Comparison of ENCODE assay signal across 13 cellular contexts in genomic region chr2:234412726-234413125, GRCh38.
DNase-seq lines count a peak whose midpoint lies in the region; ATAC-seq and TF ChIP-seq lines count a peak whose summit lies in the region.
"Had no signal": no experiment of that assay in that cellular context is flagged by ENCODE, and none has a peak within 500 bp of the region (broad histone marks: within the 10 kb centered on the region; RNA-seq: fewer than 3 reads in every experiment).

No MANE protein-coding gene starts in this region.

- H3K36me3 ChIP-seq in heart left ventricle (no peaks in the 10 kb centered on the region), adipocyte (ENCODE audit: control insufficient read depth, insufficient read depth, low read length, severe bottlenecking) (no peaks in the 10 kb centered on the region), gastroesophageal sphincter (no peaks in the 10 kb centered on the region), sigmoid colon (no peaks in the 10 kb centered on the region), ascending aorta (no peaks in the 10 kb centered on the region)

- H3K4me1 ChIP-seq in heart left ventricle: no peaks in the 10 kb centered on the region
- H3K4me1 ChIP-seq in adipocyte (ENCODE audit: control insufficient read depth, insufficient read depth, low read length): no peaks in the 10 kb centered on the region
- H3K4me1 ChIP-seq in gastroesophageal sphincter: no peaks in the 10 kb centered on the region
- H3K4me1 ChIP-seq in sigmoid colon: no peaks in the 10 kb centered on the region
- H3K4me1 ChIP-seq in ascending aorta: no peaks in the 10 kb centered on the region

- ATAC-seq in heart left ventricle: peak in 3 of 4 donors; percentile 54 to 74 (median 64)
- peak; percentile 39 for ATAC-seq in gastroesophageal sphincter

- no peak for DNase-seq in heart left ventricle
- DNase-seq in cardiac septum (ENCODE audit: low spot score): no peak
- peak; percentile 30 for DNase-seq in adipocyte (ENCODE audit: low read depth)
- no peak for DNase-seq in sigmoid colon
- no peak for DNase-seq in ascending aorta (ENCODE audit: low spot score in 2 of 2)
- no peak for DNase-seq in NCI-H2171 (lab: John Stamatoyannopoulos, UW)
- DNase-seq in stimulated activated CD4-positive, alpha-beta T cell treated with anti-CD3 and anti-CD28 coated beads, Interleukin-15, amount 100 ng/mL, for 24 hours: no peak
- DNase-seq: DMS153, head of caudate nucleus, NCI-H526 treated with DMSO at 0.1 percent for 48 hours, nucleus accumbens had no signal

- H3K27me3 ChIP-seq in heart left ventricle: peaks cover 0 to 6% (median 0%) of the 10 kb centered on the region in 9 donors
- no peaks in the 10 kb centered on the region for H3K27me3 ChIP-seq in adipocyte (replicated peaks; ENCODE audit: control insufficient read depth, insufficient read depth, low read length)
- no peaks in the 10 kb centered on the region for H3K27me3 ChIP-seq in gastroesophageal sphincter
- peaks cover 0 to 7% (median 0%) of the 10 kb centered on the region in 3 donors for H3K27me3 ChIP-seq in sigmoid colon
- H3K27me3 ChIP-seq in ascending aorta: no peaks in the 10 kb centered on the region

- H3K4me3 ChIP-seq in heart left ventricle (no peak overlapping the region), adipocyte (ENCODE audit: low read length) (peak overlapping the region; percentile 3), gastroesophageal sphincter (no peak overlapping the region), sigmoid colon (no peak overlapping the region), ascending aorta (no peak overlapping the region)
- H3K4me3 ChIP-seq: SK-N-MC had no signal

- H3K27ac ChIP-seq in heart left ventricle (no peak overlapping the region), gastroesophageal sphincter (no peak overlapping the region), sigmoid colon (no peak overlapping the region), ascending aorta (no peak overlapping the region)
- H3K27ac ChIP-seq: SK-N-MC had no signal

- TF ChIP-seq POLR2A in heart left ventricle (IDR thresholded peaks at IDR 0.05) (no peak), gastroesophageal sphincter (IDR thresholded peaks at IDR 0.05) (no peak), sigmoid colon (IDR thresholded peaks at IDR 0.05) (no peak)

- WGBS in heart left ventricle, 4 donors: 41 to 61% (median 49%) methylated on average over 7 of the region's 7 CpGs
- WGBS in gastroesophageal sphincter (ENCODE audit: low coverage in 1 of 2), 2 donors: 39 to 66% methylated on average over 2 to 3 of the region's 7 CpGs
- WGBS in sigmoid colon, 2 donors: 42 to 78% methylated on average over 7 of the region's 7 CpGs

- no peaks in the 10 kb centered on the region for H3K9me3 ChIP-seq in heart left ventricle
- no peaks in the 10 kb centered on the region for H3K9me3 ChIP-seq in adipocyte (ENCODE audit: control insufficient read depth, low read length)
- no peaks in the 10 kb centered on the region for H3K9me3 ChIP-seq in gastroesophageal sphincter
- H3K9me3 ChIP-seq in sigmoid colon: no peaks in the 10 kb centered on the region
- H3K9me3 ChIP-seq in ascending aorta: no peaks in the 10 kb centered on the region

- TF ChIP-seq CTCF in heart left ventricle (IDR thresholded peaks at IDR 0.05): no peak
- no peak for TF ChIP-seq CTCF in gastroesophageal sphincter (IDR thresholded peaks at IDR 0.05)
- no peak for TF ChIP-seq CTCF in sigmoid colon (IDR thresholded peaks at IDR 0.05)
- no peak for TF ChIP-seq CTCF in ascending aorta (IDR thresholded peaks at IDR 0.05)

- TF ChIP-seq EP300 in gastroesophageal sphincter (IDR thresholded peaks at IDR 0.05): no peak
- no peak for TF ChIP-seq EP300 in sigmoid colon (IDR thresholded peaks at IDR 0.05)

- intact Hi-C loops in heart left ventricle (cut with DNase I) (no loop called here), cardiac septum (cut with DNase I) (no loop called here), sigmoid colon (cut with DNase I) (no loop called here), ascending aorta (cut with DNase I) (no loop called here)

- H3K9ac ChIP-seq in adipocyte (ENCODE audit: low read length): no peak overlapping the region
